ENCODE assay signal across 6 cellular contexts in genomic region chr11:124762624-124763155, GRCh38. TPM values are rescaled to one million over a fixed set of nuclear protein-coding genes. Genes with fewer than 3 reads are reported as not detected.
DNase-seq lines count a peak whose midpoint lies in the region; TF ChIP-seq lines count a peak whose summit lies in the region.

No MANE protein-coding gene starts in this region.

- H3K4me2 ChIP-seq in smooth muscle cell = peak overlapping the region; percentile 95

- H4K20me1 ChIP-seq in smooth muscle cell (ENCODE audit: low read depth) = peaks cover 43% of the 10 kb centered on the region

- no peaks in the 10 kb centered on the region for H3K9me3 ChIP-seq in smooth muscle cell (replicated peaks; ENCODE audit: low read depth)

- peaks cover 39% of the 10 kb centered on the region for H3K4me1 ChIP-seq in smooth muscle cell (ENCODE audit: low read depth)

- H3F3A ChIP-seq in smooth muscle cell (ENCODE audit: low read depth) = no peaks in the 10 kb centered on the region

- 2% methylated on average over 42 of the region's 45 CpGs for WGBS in smooth muscle cell (ENCODE audit: low lambda C conversion rate)

- DNase-seq in NCI-H146 (lab: John Stamatoyannopoulos, UW) (peak; percentile 37), NCI-H146 treated with DMSO at 0.1 percent for 48 hours (lab: John Stamatoyannopoulos, UW; ENCODE audit: unreplicated experiment) (no peak), LNCaP clone FGC (ENCODE audit: low read depth) (no peak), epithelial cell of esophagus (ENCODE audit: low read depth) (no peak), smooth muscle cell (lab: John Stamatoyannopoulos, UW; ENCODE audit: unreplicated experiment) (no peak), AML-193 (lab: John Stamatoyannopoulos, UW) (no peak)

- H3K27ac ChIP-seq in smooth muscle cell (ENCODE audit: low read depth) = no peak overlapping the region

- peaks cover 54% of the 10 kb centered on the region for H3K27me3 ChIP-seq in smooth muscle cell (ENCODE audit: low read depth)

- no peak overlapping the region for H3K9ac ChIP-seq in smooth muscle cell (ENCODE audit: low read depth)

- H2AFZ ChIP-seq in smooth muscle cell (ENCODE audit: low read depth) = no peak overlapping the region

- H3K79me2 ChIP-seq in smooth muscle cell (ENCODE audit: low read depth) = no peaks in the 10 kb centered on the region

- TF ChIP-seq CTCF in LNCaP clone FGC (IDR thresholded peaks at IDR 0.05; ENCODE audit: control insufficient read depth, extremely low read depth, insufficient read depth) (peak; percentile 19), epithelial cell of esophagus (IDR thresholded peaks at IDR 0.05; ENCODE audit: insufficient read depth, low read depth, low read length, missing control alignments) (no peak), smooth muscle cell (IDR thresholded peaks at IDR 0.05; ENCODE audit: borderline replicate concordance, insufficient read depth, poor library complexity, severe bottlenecking) (no peak)

- H3K36me3 ChIP-seq in smooth muscle cell (ENCODE audit: low read depth) = no peaks in the 10 kb centered on the region

- H3K4me3 ChIP-seq in LNCaP clone FGC (ENCODE audit: low read depth, low read length) = peak overlapping the region; percentile 57
- peak overlapping the region; percentile 51 for H3K4me3 ChIP-seq in epithelial cell of esophagus (ENCODE audit: low read length)
- H3K4me3 ChIP-seq in smooth muscle cell = peak overlapping the region; percentile 53

RNA-seq across cellular contexts. Expression of gene ESAM, which starts 0.6 kb away (rescaled TPM):
- 0.31 and 0.76 TPM in 2 replicates for total RNA-seq in smooth muscle cell
- polyA plus RNA-seq in smooth muscle cell = 0.94 and 1.5 TPM in 2 replicates

RNA-seq across cellular contexts. Expression of gene VSIG2, which starts 10.6 kb away (rescaled TPM):
- not detected in 2 replicates for total RNA-seq in smooth muscle cell
- not detected in 2 replicates for polyA plus RNA-seq in smooth muscle cell

RNA-seq across cellular contexts. Expression of gene NRGN, which starts 22.9 kb away (rescaled TPM):
- total RNA-seq in smooth muscle cell = 1.2 TPM in 1 of 2 replicates, not detected in the other
- polyA plus RNA-seq in smooth muscle cell = 2.0 and 2.8 TPM in 2 replicates

RNA-seq across cellular contexts. Expression of gene MSANTD2, which starts 37.5 kb away (rescaled TPM):
- 18.8 and 25.3 TPM in 2 replicates for total RNA-seq in smooth muscle cell
- polyA plus RNA-seq in smooth muscle cell = 11.4 and 13.6 TPM in 2 replicates
